Comparison of ENCODE assay signal across 8 cellular contexts in the genomic region with DNA sequence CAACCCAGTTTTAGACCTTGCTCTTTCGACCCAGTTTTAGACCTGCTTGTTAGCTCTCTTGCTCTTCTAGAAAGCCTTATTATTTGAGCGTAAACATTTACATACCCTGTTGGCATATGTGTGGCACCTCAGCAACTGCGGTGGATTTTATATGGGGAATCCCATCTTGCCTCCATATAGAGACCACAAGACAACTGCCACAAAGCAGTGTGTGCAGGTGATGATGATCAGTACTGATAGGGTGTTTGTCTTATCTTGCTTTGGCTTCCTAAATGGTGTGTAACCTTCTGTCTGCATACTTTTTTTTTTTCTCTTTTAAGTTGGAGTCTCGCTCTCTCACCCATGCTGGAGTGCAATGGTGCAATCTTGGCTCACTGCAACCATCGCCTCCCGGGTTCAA.
"Had no signal": no experiment of that assay in that cellular context is flagged by ENCODE, and none has a peak within 500 bp of the region (broad histone marks: within the 10 kb centered on the region; RNA-seq: fewer than 3 reads in every experiment).

No MANE protein-coding gene starts in this region.

- H3K9ac ChIP-seq: GM23248 had no signal

- H3K4me1 ChIP-seq: HAP-1 had no signal

- H3K4me3 ChIP-seq: GM23248, GM23338, HAP-1 had no signal

- DNase-seq: GM23248, GOT3, H7, H9, HCEC 1CT, HFFc6 had no signal

- H3K36me3 ChIP-seq: HAP-1 had no signal

- H2AFZ ChIP-seq: GM23248, GM23338 had no signal

- H3K9me3 ChIP-seq: HAP-1 had no signal

- H3K4me2 ChIP-seq: GM23338 had no signal

- H3K27ac ChIP-seq: GM23248 had no signal
